In the genomic region with DNA sequence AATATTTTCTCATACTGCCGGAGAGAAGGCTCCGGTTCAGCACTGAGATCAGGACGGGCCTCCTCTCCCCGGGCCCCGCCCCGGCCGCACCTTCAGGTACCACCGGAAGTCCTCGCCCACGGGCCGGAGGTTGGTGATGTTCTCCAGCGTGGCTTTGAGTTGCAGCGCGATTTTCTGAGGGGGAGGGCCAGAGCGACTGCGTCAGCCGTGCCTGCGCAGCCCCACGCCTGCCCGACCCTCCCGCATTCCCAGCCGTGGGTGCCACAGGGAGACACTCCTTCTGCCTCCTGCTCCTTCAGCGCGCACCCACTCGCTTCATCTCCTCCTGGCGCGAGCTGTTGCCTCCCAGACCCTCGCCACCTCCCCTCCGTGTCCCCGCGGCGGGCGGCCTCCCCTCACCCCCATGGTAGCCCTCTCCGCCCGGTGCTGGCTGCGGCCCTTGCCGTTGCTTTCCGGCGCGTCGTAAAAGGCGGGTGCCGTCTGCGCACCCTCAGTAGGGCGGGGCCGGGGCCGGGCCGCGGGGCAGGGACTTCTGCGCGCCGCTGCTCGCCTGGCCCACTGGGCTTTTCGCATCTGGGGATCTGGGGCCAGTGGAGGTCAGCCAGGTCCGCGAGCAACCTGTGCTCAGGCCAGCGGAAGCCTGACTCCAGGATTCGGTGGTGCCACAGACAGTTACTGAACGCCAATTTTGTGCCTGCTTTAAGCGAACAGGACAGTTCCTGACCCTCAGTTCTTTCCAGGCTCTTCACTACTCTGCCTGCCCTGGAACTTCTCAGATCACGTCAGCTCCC, we compare ENCODE assay signal across 1 cellular context.
A peak's percentile ranks its signal among the peaks of the same experiment; 100 is the strongest.
TF ChIP-seq lines count a peak whose summit lies in the region.

A gene (minus strand): TSS at position 464 of the 791 bp plus-strand sequence. CDS start 59 bp downstream, at position 405.

TF ChIP-seq in HepG2, 621 proteins besides CTCF, POLR2A, EP300 and RAD21 (continued from another document and continues in another):
- TF ChIP-seq, protein P1, sequence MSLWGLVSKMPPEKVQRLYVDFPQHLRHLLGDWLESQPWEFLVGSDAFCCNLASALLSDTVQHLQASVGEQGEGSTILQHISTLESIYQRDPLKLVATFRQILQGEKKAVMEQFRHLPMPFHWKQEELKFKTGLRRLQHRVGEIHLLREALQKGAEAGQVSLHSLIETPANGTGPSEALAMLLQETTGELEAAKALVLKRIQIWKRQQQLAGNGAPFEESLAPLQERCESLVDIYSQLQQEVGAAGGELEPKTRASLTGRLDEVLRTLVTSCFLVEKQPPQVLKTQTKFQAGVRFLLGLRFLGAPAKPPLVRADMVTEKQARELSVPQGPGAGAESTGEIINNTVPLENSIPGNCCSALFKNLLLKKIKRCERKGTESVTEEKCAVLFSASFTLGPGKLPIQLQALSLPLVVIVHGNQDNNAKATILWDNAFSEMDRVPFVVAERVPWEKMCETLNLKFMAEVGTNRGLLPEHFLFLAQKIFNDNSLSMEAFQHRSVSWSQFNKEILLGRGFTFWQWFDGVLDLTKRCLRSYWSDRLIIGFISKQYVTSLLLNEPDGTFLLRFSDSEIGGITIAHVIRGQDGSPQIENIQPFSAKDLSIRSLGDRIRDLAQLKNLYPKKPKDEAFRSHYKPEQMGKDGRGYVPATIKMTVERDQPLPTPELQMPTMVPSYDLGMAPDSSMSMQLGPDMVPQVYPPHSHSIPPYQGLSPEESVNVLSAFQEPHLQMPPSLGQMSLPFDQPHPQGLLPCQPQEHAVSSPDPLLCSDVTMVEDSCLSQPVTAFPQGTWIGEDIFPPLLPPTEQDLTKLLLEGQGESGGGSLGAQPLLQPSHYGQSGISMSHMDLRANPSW (CRISPR knock-in tag; IDR thresholded peaks at IDR 0.05; ENCODE audit: borderline replicate concordance) = peak; percentile 81; the same call in 1 of the 2 replicates
- TF ChIP-seq ATAD3A (CRISPR knock-in tag; IDR thresholded peaks at IDR 0.05) = no peak
- peak; percentile 57 for TF ChIP-seq CREB1 (IDR thresholded peaks at IDR 0.05)
- TF ChIP-seq CREB1 (CRISPR knock-in tag; IDR thresholded peaks at IDR 0.05) = peak; percentile 81
- TF ChIP-seq, protein P2, sequence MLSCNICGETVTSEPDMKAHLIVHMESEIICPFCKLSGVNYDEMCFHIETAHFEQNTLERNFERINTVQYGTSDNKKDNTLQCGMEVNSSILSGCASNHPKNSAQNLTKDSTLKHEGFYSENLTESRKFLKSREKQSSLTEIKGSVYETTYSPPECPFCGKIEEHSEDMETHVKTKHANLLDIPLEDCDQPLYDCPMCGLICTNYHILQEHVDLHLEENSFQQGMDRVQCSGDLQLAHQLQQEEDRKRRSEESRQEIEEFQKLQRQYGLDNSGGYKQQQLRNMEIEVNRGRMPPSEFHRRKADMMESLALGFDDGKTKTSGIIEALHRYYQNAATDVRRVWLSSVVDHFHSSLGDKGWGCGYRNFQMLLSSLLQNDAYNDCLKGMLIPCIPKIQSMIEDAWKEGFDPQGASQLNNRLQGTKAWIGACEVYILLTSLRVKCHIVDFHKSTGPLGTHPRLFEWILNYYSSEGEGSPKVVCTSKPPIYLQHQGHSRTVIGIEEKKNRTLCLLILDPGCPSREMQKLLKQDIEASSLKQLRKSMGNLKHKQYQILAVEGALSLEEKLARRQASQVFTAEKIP (CRISPR knock-in tag; IDR thresholded peaks at IDR 0.05; ENCODE audit: borderline replicate concordance) = no peak
- TF ChIP-seq NFKBIZ (CRISPR knock-in tag; IDR thresholded peaks at IDR 0.05) = no peak
- peak; percentile 87; the same call in 1 of the 2 replicates for TF ChIP-seq NRL (CRISPR knock-in tag; IDR thresholded peaks at IDR 0.05; ENCODE audit: borderline replicate concordance)
- TF ChIP-seq, protein P3, sequence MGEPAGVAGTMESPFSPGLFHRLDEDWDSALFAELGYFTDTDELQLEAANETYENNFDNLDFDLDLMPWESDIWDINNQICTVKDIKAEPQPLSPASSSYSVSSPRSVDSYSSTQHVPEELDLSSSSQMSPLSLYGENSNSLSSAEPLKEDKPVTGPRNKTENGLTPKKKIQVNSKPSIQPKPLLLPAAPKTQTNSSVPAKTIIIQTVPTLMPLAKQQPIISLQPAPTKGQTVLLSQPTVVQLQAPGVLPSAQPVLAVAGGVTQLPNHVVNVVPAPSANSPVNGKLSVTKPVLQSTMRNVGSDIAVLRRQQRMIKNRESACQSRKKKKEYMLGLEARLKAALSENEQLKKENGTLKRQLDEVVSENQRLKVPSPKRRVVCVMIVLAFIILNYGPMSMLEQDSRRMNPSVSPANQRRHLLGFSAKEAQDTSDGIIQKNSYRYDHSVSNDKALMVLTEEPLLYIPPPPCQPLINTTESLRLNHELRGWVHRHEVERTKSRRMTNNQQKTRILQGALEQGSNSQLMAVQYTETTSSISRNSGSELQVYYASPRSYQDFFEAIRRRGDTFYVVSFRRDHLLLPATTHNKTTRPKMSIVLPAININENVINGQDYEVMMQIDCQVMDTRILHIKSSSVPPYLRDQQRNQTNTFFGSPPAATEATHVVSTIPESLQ (CRISPR knock-in tag; conservative IDR thresholded peaks at IDR 0.05) = no peak
- peak; percentile 90 for TF ChIP-seq IKZF4 (CRISPR knock-in tag; IDR thresholded peaks at IDR 0.05; ENCODE audit: borderline replicate concordance, low read depth, not compliant biosample characterization)
- TF ChIP-seq, protein P4, sequence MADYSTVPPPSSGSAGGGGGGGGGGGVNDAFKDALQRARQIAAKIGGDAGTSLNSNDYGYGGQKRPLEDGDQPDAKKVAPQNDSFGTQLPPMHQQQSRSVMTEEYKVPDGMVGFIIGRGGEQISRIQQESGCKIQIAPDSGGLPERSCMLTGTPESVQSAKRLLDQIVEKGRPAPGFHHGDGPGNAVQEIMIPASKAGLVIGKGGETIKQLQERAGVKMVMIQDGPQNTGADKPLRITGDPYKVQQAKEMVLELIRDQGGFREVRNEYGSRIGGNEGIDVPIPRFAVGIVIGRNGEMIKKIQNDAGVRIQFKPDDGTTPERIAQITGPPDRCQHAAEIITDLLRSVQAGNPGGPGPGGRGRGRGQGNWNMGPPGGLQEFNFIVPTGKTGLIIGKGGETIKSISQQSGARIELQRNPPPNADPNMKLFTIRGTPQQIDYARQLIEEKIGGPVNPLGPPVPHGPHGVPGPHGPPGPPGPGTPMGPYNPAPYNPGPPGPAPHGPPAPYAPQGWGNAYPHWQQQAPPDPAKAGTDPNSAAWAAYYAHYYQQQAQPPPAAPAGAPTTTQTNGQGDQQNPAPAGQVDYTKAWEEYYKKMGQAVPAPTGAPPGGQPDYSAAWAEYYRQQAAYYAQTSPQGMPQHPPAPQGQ (CRISPR knock-in tag; IDR thresholded peaks at IDR 0.05; ENCODE audit: borderline replicate concordance) = no peak
- TF ChIP-seq, protein P5, sequence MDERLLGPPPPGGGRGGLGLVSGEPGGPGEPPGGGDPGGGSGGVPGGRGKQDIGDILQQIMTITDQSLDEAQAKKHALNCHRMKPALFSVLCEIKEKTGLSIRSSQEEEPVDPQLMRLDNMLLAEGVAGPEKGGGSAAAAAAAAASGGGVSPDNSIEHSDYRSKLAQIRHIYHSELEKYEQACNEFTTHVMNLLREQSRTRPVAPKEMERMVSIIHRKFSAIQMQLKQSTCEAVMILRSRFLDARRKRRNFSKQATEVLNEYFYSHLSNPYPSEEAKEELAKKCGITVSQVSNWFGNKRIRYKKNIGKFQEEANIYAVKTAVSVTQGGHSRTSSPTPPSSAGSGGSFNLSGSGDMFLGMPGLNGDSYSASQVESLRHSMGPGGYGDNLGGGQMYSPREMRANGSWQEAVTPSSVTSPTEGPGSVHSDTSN (CRISPR knock-in tag; IDR thresholded peaks at IDR 0.05) = no peak
- TF ChIP-seq SP4 (CRISPR knock-in tag; IDR thresholded peaks at IDR 0.05) = peak; percentile 81
- peak; percentile 55; the same call in 1 of the 2 replicates for TF ChIP-seq MZF1 (CRISPR knock-in tag; IDR thresholded peaks at IDR 0.05; ENCODE audit: borderline replicate concordance)
- TF ChIP-seq KMT2B (CRISPR knock-in tag; IDR thresholded peaks at IDR 0.05) = peak; percentile 88
- TF ChIP-seq, protein P6, sequence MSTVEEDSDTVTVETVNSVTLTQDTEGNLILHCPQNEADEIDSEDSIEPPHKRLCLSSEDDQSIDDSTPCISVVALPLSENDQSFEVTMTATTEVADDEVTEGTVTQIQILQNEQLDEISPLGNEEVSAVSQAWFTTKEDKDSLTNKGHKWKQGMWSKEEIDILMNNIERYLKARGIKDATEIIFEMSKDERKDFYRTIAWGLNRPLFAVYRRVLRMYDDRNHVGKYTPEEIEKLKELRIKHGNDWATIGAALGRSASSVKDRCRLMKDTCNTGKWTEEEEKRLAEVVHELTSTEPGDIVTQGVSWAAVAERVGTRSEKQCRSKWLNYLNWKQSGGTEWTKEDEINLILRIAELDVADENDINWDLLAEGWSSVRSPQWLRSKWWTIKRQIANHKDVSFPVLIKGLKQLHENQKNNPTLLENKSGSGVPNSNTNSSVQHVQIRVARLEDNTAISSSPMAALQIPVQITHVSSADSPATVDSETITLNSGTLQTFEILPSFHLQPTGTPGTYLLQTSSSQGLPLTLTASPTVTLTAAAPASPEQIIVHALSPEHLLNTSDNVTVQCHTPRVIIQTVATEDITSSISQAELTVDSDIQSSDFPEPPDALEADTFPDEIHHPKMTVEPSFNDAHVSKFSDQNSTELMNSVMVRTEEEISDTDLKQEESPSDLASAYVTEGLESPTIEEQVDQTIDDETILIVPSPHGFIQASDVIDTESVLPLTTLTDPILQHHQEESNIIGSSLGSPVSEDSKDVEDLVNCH (CRISPR knock-in tag; IDR thresholded peaks at IDR 0.05) = no peak
- no peak for TF ChIP-seq U2AF2 (IDR thresholded peaks at IDR 0.05; ENCODE audit: low read depth, low read length)
- peak; percentile 84 for TF ChIP-seq SAFB2 (CRISPR knock-in tag; IDR thresholded peaks at IDR 0.05; ENCODE audit: borderline replicate concordance, low read depth)
- TF ChIP-seq ZNF138 (CRISPR knock-in tag; IDR thresholded peaks at IDR 0.05; ENCODE audit: low read depth) = 0 out of 2 replicates have a peak, but pooled peaks have one; percentile 54
- TF ChIP-seq, protein P7, sequence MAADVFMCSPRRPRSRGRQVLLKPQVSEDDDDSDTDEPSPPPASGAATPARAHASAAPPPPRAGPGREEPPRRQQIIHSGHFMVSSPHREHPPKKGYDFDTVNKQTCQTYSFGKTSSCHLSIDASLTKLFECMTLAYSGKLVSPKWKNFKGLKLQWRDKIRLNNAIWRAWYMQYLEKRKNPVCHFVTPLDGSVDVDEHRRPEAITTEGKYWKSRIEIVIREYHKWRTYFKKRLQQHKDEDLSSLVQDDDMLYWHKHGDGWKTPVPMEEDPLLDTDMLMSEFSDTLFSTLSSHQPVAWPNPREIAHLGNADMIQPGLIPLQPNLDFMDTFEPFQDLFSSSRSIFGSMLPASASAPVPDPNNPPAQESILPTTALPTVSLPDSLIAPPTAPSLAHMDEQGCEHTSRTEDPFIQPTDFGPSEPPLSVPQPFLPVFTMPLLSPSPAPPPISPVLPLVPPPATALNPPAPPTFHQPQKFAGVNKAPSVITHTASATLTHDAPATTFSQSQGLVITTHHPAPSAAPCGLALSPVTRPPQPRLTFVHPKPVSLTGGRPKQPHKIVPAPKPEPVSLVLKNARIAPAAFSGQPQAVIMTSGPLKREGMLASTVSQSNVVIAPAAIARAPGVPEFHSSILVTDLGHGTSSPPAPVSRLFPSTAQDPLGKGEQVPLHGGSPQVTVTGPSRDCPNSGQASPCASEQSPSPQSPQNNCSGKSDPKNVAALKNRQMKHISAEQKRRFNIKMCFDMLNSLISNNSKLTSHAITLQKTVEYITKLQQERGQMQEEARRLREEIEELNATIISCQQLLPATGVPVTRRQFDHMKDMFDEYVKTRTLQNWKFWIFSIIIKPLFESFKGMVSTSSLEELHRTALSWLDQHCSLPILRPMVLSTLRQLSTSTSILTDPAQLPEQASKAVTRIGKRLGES (CRISPR knock-in tag; IDR thresholded peaks at IDR 0.05; ENCODE audit: borderline replicate concordance) = peak; percentile 60; the same call in 1 of the 2 replicates
- TF ChIP-seq, protein P8, sequence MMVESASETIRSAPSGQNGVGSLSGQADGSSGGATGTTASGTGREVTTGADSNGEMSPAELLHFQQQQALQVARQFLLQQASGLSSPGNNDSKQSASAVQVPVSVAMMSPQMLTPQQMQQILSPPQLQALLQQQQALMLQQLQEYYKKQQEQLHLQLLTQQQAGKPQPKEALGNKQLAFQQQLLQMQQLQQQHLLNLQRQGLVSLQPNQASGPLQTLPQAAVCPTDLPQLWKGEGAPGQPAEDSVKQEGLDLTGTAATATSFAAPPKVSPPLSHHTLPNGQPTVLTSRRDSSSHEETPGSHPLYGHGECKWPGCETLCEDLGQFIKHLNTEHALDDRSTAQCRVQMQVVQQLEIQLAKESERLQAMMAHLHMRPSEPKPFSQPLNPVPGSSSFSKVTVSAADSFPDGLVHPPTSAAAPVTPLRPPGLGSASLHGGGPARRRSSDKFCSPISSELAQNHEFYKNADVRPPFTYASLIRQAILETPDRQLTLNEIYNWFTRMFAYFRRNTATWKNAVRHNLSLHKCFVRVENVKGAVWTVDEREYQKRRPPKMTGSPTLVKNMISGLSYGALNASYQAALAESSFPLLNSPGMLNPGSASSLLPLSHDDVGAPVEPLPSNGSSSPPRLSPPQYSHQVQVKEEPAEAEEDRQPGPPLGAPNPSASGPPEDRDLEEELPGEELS (CRISPR knock-in tag; IDR thresholded peaks at IDR 0.05) = peak; percentile 63
- peak; percentile 40 for TF ChIP-seq SOX5 (CRISPR knock-in tag; IDR thresholded peaks at IDR 0.05; ENCODE audit: borderline replicate concordance)
- TF ChIP-seq ZNF501 (CRISPR knock-in tag; IDR thresholded peaks at IDR 0.05) = peak; percentile 98
- peak; percentile 80 for TF ChIP-seq ZC3H4 (CRISPR knock-in tag; IDR thresholded peaks at IDR 0.05; ENCODE audit: borderline replicate concordance)
- peak; percentile 96 for TF ChIP-seq ZNF552 (CRISPR knock-in tag; IDR thresholded peaks at IDR 0.05; ENCODE audit: borderline replicate concordance)
- TF ChIP-seq, protein P9, sequence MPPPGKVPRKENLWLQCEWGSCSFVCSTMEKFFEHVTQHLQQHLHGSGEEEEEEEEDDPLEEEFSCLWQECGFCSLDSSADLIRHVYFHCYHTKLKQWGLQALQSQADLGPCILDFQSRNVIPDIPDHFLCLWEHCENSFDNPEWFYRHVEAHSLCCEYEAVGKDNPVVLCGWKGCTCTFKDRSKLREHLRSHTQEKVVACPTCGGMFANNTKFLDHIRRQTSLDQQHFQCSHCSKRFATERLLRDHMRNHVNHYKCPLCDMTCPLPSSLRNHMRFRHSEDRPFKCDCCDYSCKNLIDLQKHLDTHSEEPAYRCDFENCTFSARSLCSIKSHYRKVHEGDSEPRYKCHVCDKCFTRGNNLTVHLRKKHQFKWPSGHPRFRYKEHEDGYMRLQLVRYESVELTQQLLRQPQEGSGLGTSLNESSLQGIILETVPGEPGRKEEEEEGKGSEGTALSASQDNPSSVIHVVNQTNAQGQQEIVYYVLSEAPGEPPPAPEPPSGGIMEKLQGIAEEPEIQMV (CRISPR knock-in tag; IDR thresholded peaks at IDR 0.05; ENCODE audit: low read depth) = peak; percentile 97
- TF ChIP-seq AGO2 (optimal IDR thresholded peaks at IDR 0.05; ENCODE audit: low read depth, low read length) = peak; percentile 93
- TF ChIP-seq, protein P10, sequence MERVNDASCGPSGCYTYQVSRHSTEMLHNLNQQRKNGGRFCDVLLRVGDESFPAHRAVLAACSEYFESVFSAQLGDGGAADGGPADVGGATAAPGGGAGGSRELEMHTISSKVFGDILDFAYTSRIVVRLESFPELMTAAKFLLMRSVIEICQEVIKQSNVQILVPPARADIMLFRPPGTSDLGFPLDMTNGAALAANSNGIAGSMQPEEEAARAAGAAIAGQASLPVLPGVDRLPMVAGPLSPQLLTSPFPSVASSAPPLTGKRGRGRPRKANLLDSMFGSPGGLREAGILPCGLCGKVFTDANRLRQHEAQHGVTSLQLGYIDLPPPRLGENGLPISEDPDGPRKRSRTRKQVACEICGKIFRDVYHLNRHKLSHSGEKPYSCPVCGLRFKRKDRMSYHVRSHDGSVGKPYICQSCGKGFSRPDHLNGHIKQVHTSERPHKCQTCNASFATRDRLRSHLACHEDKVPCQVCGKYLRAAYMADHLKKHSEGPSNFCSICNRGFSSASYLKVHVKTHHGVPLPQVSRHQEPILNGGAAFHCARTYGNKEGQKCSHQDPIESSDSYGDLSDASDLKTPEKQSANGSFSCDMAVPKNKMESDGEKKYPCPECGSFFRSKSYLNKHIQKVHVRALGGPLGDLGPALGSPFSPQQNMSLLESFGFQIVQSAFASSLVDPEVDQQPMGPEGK (CRISPR knock-in tag; IDR thresholded peaks at IDR 0.05) = peak; percentile 97
- no peak for TF ChIP-seq PRPF4 (IDR thresholded peaks at IDR 0.05; ENCODE audit: low read depth, low read length, poor library complexity, severe bottlenecking)
- TF ChIP-seq ZNF251 (CRISPR knock-in tag; IDR thresholded peaks at IDR 0.05) = no peak
